In the genomic region with DNA sequence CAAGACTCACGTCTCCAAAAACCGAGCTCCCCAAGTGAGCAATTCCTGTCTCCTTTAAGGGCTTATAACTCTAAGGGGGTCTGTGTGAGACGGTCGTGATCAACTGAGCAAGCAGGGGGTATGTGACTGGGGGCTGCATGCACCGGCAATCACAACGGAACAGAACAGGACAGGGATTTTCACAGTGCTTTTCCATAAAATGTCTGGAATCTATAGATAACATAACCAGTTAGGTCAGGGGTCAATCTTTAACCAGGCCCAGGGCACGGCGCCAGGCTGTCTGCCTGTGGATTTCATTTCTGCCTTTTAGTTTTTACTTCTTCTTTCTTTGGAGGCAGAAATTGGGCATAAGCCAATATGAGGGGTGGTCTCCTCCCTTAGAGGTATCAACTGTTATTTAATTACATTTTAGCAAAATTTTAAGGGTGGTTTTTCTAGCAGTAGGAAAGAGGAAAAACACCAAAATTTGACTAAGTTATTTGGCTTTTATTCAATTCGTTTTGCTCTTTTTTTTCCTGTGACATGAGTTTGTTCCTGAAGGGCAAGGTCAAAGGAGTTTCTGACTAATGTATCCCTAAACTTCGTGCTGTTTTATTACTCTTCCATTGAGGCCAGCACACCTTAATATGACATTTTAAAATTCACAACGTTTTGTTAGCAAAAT, we compare ENCODE assay signal across 13 cellular contexts.
"Had no signal": no experiment of that assay in that cellular context is flagged by ENCODE, and none has a peak within 500 bp of the region (broad histone marks: within the 10 kb centered on the region; RNA-seq: fewer than 3 reads in every experiment).

No MANE protein-coding gene starts in this region.

- H3K9me3 Mint-ChIP-seq: activated naive CD4-positive, alpha-beta T cell treated with anti-CD3 and anti-CD28 coated beads, Interleukin-2, amount 10 ng/mL, durations not matched to agents 7 days and 5 days; activated T-helper 2 cell treated with anti-CD3 and anti-CD28 coated beads, Interferon-gamma antibody, Interleukin-2, Interleukin-4, amounts not matched to agents 10 μg/mL and 5 μg/mL and 100 μg/mL, durations not matched to agents 14 hours and 24 hours and 36 hours; central memory CD8-positive, alpha-beta T cell; dendritic cell treated with granulocyte-macrophage colony-stimulating factor and Interleukin-4, amounts not matched to agents 40 ng/mL and 50 ng/mL, for 4 days; neural crest cell; stimulated activated effector memory CD8-positive, alpha-beta T cell treated with anti-CD3 and anti-CD28 coated beads, Interleukin-12 subunit alpha, Interleukin-12 subunit beta, amount 100 ng/mL, for 72 hours had no signal

- H3K4me3 Mint-ChIP-seq: activated naive CD4-positive, alpha-beta T cell treated with anti-CD3 and anti-CD28 coated beads, Interleukin-2, amount 10 ng/mL, durations not matched to agents 7 days and 5 days; central memory CD8-positive, alpha-beta T cell; dendritic cell treated with granulocyte-macrophage colony-stimulating factor and Interleukin-4, amounts not matched to agents 40 ng/mL and 50 ng/mL, for 4 days; immature natural killer cell; neural crest cell; stimulated activated effector memory CD8-positive, alpha-beta T cell treated with anti-CD3 and anti-CD28 coated beads, Interleukin-12 subunit alpha, Interleukin-12 subunit beta, amount 100 ng/mL, for 72 hours had no signal

- H3K36me3 Mint-ChIP-seq: activated naive CD4-positive, alpha-beta T cell treated with anti-CD3 and anti-CD28 coated beads, Interleukin-2, amount 10 ng/mL, durations not matched to agents 7 days and 5 days; immature natural killer cell; stimulated activated effector memory CD8-positive, alpha-beta T cell treated with anti-CD3 and anti-CD28 coated beads, Interleukin-12 subunit alpha, Interleukin-12 subunit beta, amount 100 ng/mL, for 72 hours had no signal

- H3K4me1 ChIP-seq: gastroesophageal sphincter, tibial artery, vagina had no signal

- H3K27me3 ChIP-seq: gastroesophageal sphincter, tibial artery, vagina had no signal

- H3K27ac ChIP-seq: gastroesophageal sphincter, tibial artery, vagina had no signal

- H3K27me3 Mint-ChIP-seq: activated naive CD4-positive, alpha-beta T cell treated with anti-CD3 and anti-CD28 coated beads, Interleukin-2, amount 10 ng/mL, durations not matched to agents 7 days and 5 days; dendritic cell treated with granulocyte-macrophage colony-stimulating factor and Interleukin-4, amounts not matched to agents 40 ng/mL and 50 ng/mL, for 4 days had no signal

- H3K4me1 Mint-ChIP-seq: activated naive CD4-positive, alpha-beta T cell treated with anti-CD3 and anti-CD28 coated beads, Interleukin-2, amount 10 ng/mL, durations not matched to agents 7 days and 5 days; central memory CD8-positive, alpha-beta T cell; immature natural killer cell; stimulated activated effector memory CD8-positive, alpha-beta T cell treated with anti-CD3 and anti-CD28 coated beads, Interleukin-12 subunit alpha, Interleukin-12 subunit beta, amount 100 ng/mL, for 72 hours had no signal

- H3K36me3 ChIP-seq: gastroesophageal sphincter, tibial artery, vagina had no signal

- DNase-seq: activated CD4-positive, CD25-positive, alpha-beta regulatory T cell; activated naive CD4-positive, alpha-beta T cell treated with anti-CD3 and anti-CD28 coated beads, Interleukin-2, amount 10 ng/mL, durations not matched to agents 7 days and 5 days; immature natural killer cell; T-helper 2 cell; tibial artery had no signal

- H3K4me3 ChIP-seq: gastroesophageal sphincter, smooth muscle cell, tibial artery, vagina had no signal

- H3K9me3 ChIP-seq: gastroesophageal sphincter, tibial artery, vagina had no signal

- H3K27ac Mint-ChIP-seq: activated naive CD4-positive, alpha-beta T cell treated with anti-CD3 and anti-CD28 coated beads, Interleukin-2, amount 10 ng/mL, durations not matched to agents 7 days and 5 days; activated T-helper 2 cell treated with anti-CD3 and anti-CD28 coated beads, Interferon-gamma antibody, Interleukin-2, Interleukin-4, amounts not matched to agents 10 μg/mL and 5 μg/mL and 100 μg/mL, durations not matched to agents 14 hours and 24 hours and 36 hours; dendritic cell treated with granulocyte-macrophage colony-stimulating factor and Interleukin-4, amounts not matched to agents 40 ng/mL and 50 ng/mL, for 4 days; immature natural killer cell; stimulated activated effector memory CD8-positive, alpha-beta T cell treated with anti-CD3 and anti-CD28 coated beads, Interleukin-12 subunit alpha, Interleukin-12 subunit beta, amount 100 ng/mL, for 72 hours had no signal

- ATAC-seq: gastroesophageal sphincter; stimulated activated effector memory CD8-positive, alpha-beta T cell treated with anti-CD3 and anti-CD28 coated beads, Interleukin-12 subunit alpha, Interleukin-12 subunit beta, amount 100 ng/mL, for 72 hours had no signal
